ENCODE assay signal across 8 cellular contexts in the genomic region with DNA sequence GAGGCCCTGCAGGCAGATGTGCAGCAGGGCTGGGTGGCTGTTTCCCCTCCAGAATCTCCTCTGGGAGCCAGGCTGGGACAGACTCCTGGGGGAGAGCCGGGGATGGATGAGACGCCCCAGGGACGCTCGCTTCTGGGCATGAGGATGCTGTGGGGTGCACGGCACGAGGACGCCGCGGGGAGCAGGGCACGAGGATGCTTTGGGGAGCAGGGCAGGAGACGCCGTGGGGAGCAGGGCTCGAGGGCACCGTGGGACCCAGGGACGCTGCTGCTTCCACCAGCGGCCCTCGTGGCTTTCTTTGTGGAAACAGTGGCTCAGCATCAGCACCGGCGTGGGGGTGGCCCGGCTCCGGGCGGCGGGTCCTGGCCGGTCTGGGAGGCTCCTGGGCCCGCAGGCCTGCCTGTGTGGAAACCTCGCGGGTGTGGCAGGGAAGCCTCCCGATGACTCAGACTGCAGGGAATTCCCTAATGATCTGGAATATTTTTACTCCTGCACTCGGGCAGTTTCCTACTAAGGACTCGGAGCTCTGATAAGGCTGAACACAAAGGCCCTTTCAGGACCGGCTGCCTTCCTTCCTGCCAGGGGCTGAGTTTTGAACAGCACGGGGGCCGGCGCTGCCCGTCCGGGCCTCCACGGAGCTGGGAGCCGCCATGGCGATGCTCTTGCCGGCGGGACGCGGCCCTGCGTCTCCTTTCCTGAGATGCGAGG.
DNase-seq lines count a peak whose midpoint lies in the region; ATAC-seq and TF ChIP-seq lines count a peak whose summit lies in the region.

No MANE protein-coding gene starts in this region.

- no peak for ATAC-seq in HG03039 (IDR thresholded peaks at IDR 0.05; ENCODE audit: unreplicated experiment)
- no peak for ATAC-seq in GM18519 (IDR thresholded peaks at IDR 0.05; ENCODE audit: low FRiP score, unreplicated experiment)

- H3K27ac ChIP-seq in caudate nucleus (ENCODE audit: low read depth, low read length) (peak overlapping the region; percentile 26), substantia nigra (ENCODE audit: low read depth, low read length, poor library complexity, severe bottlenecking) (peak overlapping the region; percentile 21)

- no peak for TF ChIP-seq CTCF in HFF-Myc (IDR thresholded peaks at IDR 0.05; ENCODE audit: low read depth, low read length, missing control alignments)

- H3K4me3 ChIP-seq in HFF-Myc (replicated peaks; ENCODE audit: low read depth, low read length) = no peak overlapping the region

- DNase-seq in HFF-Myc (ENCODE audit: extremely low read depth, low read depth) (peak; percentile 42), caudate nucleus (lab: John Stamatoyannopoulos, UW) (peak in 8 of 61 donors; percentile 4 to 26 (median 12)), kidney tubule cell (ENCODE audit: low spot score) (peak; percentile 73), substantia nigra (lab: John Stamatoyannopoulos, UW) (peak in 6 of 49 donors; percentile 8 to 45 (median 16)), inferior parietal cortex (ENCODE audit: extremely low spot score) (no peak), germinal center (ENCODE audit: low spot score) (no peak)

Comparison
In these comparisons a context has a peak if more than half of its experiments do, and no peak if none do; other contexts are left out.
1. DNase-seq: peak in HFF-Myc (single experiment) and kidney tubule cell (single experiment); none in inferior parietal cortex (single experiment) and germinal center (single experiment).